ENCODE assay signal across 10 cellular contexts in genomic region chr10:71735709-71736569, GRCh38. TPM values are rescaled to one million over a fixed set of nuclear protein-coding genes. Genes with fewer than 3 reads are reported as not detected.
DNase-seq lines count a peak whose midpoint lies in the region; ATAC-seq and TF ChIP-seq lines count a peak whose summit lies in the region.
"Had no signal": no experiment of that assay in that cellular context is flagged by ENCODE, and none has a peak within 500 bp of the region (broad histone marks: within the 10 kb centered on the region; RNA-seq: fewer than 3 reads in every experiment).

No MANE protein-coding gene starts in this region.

- H3K36me3 ChIP-seq in MM.1S (replicated peaks; ENCODE audit: insufficient read depth, low read length) (no peaks in the 10 kb centered on the region), thymus (ENCODE audit: control insufficient read depth, insufficient read depth) (peaks cover 3% of the 10 kb centered on the region), osteoblast (ENCODE audit: insufficient read depth, low read length) (no peaks in the 10 kb centered on the region)
- H3K36me3 ChIP-seq: uterus had no signal

- no peaks in the 10 kb centered on the region for H3K9me3 Mint-ChIP-seq in HFFc6

- no peaks in the 10 kb centered on the region for H3K36me3 Mint-ChIP-seq in HFFc6 (ENCODE audit: low read depth)

- no peaks in the 10 kb centered on the region for H3F3A ChIP-seq in MM.1S (ENCODE audit: insufficient read depth, low read length)

- no peaks in the 10 kb centered on the region for H3K79me2 ChIP-seq in MM.1S (ENCODE audit: low read length)
- no peaks in the 10 kb centered on the region for H3K79me2 ChIP-seq in osteoblast (ENCODE audit: insufficient read depth, low read length)

- H2AFZ ChIP-seq in MM.1S (ENCODE audit: low read length) (peak overlapping the region; percentile 82), osteoblast (ENCODE audit: low read length) (no peak overlapping the region)

- no peaks in the 10 kb centered on the region for H3K9me2 ChIP-seq in MM.1S (replicated peaks; ENCODE audit: insufficient read depth, low read length)

- 34% methylated on average over 16 of the region's 16 CpGs for WGBS in thymus

- peak; percentile 26 for ATAC-seq in left lobe of liver

- H4K20me1 ChIP-seq in MM.1S (ENCODE audit: insufficient read depth, low read length), result no peaks in the 10 kb centered on the region
- no peaks in the 10 kb centered on the region for H4K20me1 ChIP-seq in osteoblast (ENCODE audit: insufficient read depth, low read length)

- H3K9me3 ChIP-seq in MM.1S (replicated peaks; ENCODE audit: insufficient read depth, low read length), result no peaks in the 10 kb centered on the region
- no peaks in the 10 kb centered on the region for H3K9me3 ChIP-seq in thymus (ENCODE audit: control insufficient read depth)
- no peaks in the 10 kb centered on the region for H3K9me3 ChIP-seq in osteoblast (ENCODE audit: low read depth, low read length)
- H3K9me3 ChIP-seq: uterus had no signal

- no peak overlapping the region for H3K4me3 ChIP-seq in MM.1S (ENCODE audit: low read length)
- H3K4me3 ChIP-seq in thymus (ENCODE audit: low read length), result no peak overlapping the region
- no peak overlapping the region for H3K4me3 ChIP-seq in osteoblast (ENCODE audit: insufficient read depth, low read length)
- H3K4me3 ChIP-seq: uterus had no signal

- TF ChIP-seq CTCF in MM.1S (IDR thresholded peaks at IDR 0.05; ENCODE audit: low read length) (no peak), osteoblast (IDR thresholded peaks at IDR 0.05; ENCODE audit: extremely low read depth, low read depth, low read length) (no peak), HFFc6 (IDR thresholded peaks at IDR 0.05) (no peak)

- no peak overlapping the region for H3K27ac ChIP-seq in MM.1S (ENCODE audit: low read length)
- peak overlapping the region; percentile 96 for H3K27ac ChIP-seq in thymus (ENCODE audit: low read depth)
- no peak overlapping the region for H3K27ac ChIP-seq in osteoblast (ENCODE audit: low read depth, low read length)
- H3K27ac ChIP-seq: uterus had no signal

- no peak overlapping the region for H3K27ac Mint-ChIP-seq in HFFc6

- no peak overlapping the region for H3K4me3 Mint-ChIP-seq in HFFc6

- H3K27me3 Mint-ChIP-seq in HFFc6 (ENCODE audit: insufficient read depth), result peaks cover 36% of the 10 kb centered on the region

- peaks cover 14% of the 10 kb centered on the region for H3K4me1 ChIP-seq in MM.1S (ENCODE audit: low read length)
- H3K4me1 ChIP-seq in thymus (ENCODE audit: control insufficient read depth, insufficient read depth, low read length), result peaks cover 35% of the 10 kb centered on the region
- H3K4me1 ChIP-seq in osteoblast (ENCODE audit: insufficient read depth, low read length), result no peaks in the 10 kb centered on the region
- H3K4me1 ChIP-seq: uterus had no signal

- H3K4me2 ChIP-seq in MM.1S (ENCODE audit: low read depth, low read length) (peak overlapping the region; percentile 45; the same call in 1 of the 2 replicates), osteoblast (ENCODE audit: insufficient read depth, low read length) (no peak overlapping the region)

- no peak for DNase-seq in MM.1S
- peak; percentile 45 for DNase-seq in activated T-cell treated with anti-CD3 and anti-CD28 coated beads for 4 hours
- no peak for DNase-seq in left lobe of liver (ENCODE audit: low spot score)
- no peak for DNase-seq in DMS53 treated with DMSO at 0.1 percent for 48 hours (lab: John Stamatoyannopoulos, UW; ENCODE audit: unreplicated experiment)
- no peak for DNase-seq in osteoblast (ENCODE audit: insufficient read length, low spot score, missing footprints)
- no peak for DNase-seq in HFFc6
- DNase-seq: T1000, uterus had no signal

- peaks cover 7% of the 10 kb centered on the region for H3K4me1 Mint-ChIP-seq in HFFc6 (ENCODE audit: low read depth)

- H3K27me3 ChIP-seq in MM.1S (replicated peaks; ENCODE audit: insufficient read depth, low read length) (no peaks in the 10 kb centered on the region), thymus (ENCODE audit: control insufficient read depth, insufficient read depth) (no peaks in the 10 kb centered on the region), osteoblast (ENCODE audit: insufficient read depth, low read length) (peaks cover 5% of the 10 kb centered on the region)
- H3K27me3 ChIP-seq: uterus had no signal

- 0 out of 2 replicates have a peak overlapping the region, but pooled peaks have one; percentile 12 for H3K9ac ChIP-seq in MM.1S (ENCODE audit: low read length)

RNA-seq across cellular contexts. Expression of gene C10orf105, which starts 16.4 kb away (rescaled TPM):
- total RNA-seq in left lobe of liver, result not detected
- polyA plus RNA-seq in thymus, result 0.68 TPM
- total RNA-seq in osteoblast, result under 0.01 TPM in 1 of 2 replicates, not detected in the other
- not detected for total RNA-seq in HFFc6 (2021; fragmentation: NEBNext Ultra II Directional; extraction: Animal tissue kit (Norgen Biotek cat#: 25700))
- total RNA-seq: endothelial cell of umbilical vein had no signal
- polyA plus RNA-seq: endothelial cell of umbilical vein had no signal

RNA-seq across cellular contexts. Expression of gene VSIR, which starts 37.4 kb away (rescaled TPM):
- total RNA-seq in left lobe of liver, result 7.0 TPM
- 51.8 TPM for polyA plus RNA-seq in thymus
- 69.5 and 75.3 TPM in 2 replicates for total RNA-seq in osteoblast
- 10 to 100 TPM; 24.3 to 36.2 (median 29.0) TPM for total RNA-seq in HFFc6 (2021; fragmentation: NEBNext Ultra II Directional; extraction: Animal tissue kit (Norgen Biotek cat#: 25700))
